ENCODE assay signal across 1 cellular context in genomic region chr7:32761451-32762320, GRCh38.
TF ChIP-seq lines count a peak whose summit lies in the region.

No MANE protein-coding gene starts in this region.

TF ChIP-seq in SK-N-SH, 30 proteins besides CTCF, POLR2A, EP300 and RAD21 (continued from another document):
- no peak for TF ChIP-seq RFX5 (IDR thresholded peaks at IDR 0.05; ENCODE audit: low read length)
- TF ChIP-seq MEF2A (IDR thresholded peaks at IDR 0.05; ENCODE audit: borderline replicate concordance, low read depth) = no peak
- TF ChIP-seq RCOR1 (IDR thresholded peaks at IDR 0.05; ENCODE audit: low read length) = no peak
- TF ChIP-seq EZH2phosphoT487 (IDR thresholded peaks at IDR 0.05; ENCODE audit: borderline replicate concordance, low read depth) = no peak
- TF ChIP-seq RXRA (IDR thresholded peaks at IDR 0.05; ENCODE audit: borderline replicate concordance, low read depth) = no peak
- TF ChIP-seq NRF1 (IDR thresholded peaks at IDR 0.05; ENCODE audit: low read depth, low read length) = no peak
- TF ChIP-seq CHD2 (IDR thresholded peaks at IDR 0.05; ENCODE audit: low read length, partially characterized antibody) = no peak
- TF ChIP-seq USF2 (IDR thresholded peaks at IDR 0.05; ENCODE audit: borderline replicate concordance, low read depth, low read length) = no peak
- TF ChIP-seq TAF1 (IDR thresholded peaks at IDR 0.05; ENCODE audit: borderline replicate concordance, low read depth, low read length) = no peak
- TF ChIP-seq GATA2 (CRISPR knock-in tag; IDR thresholded peaks at IDR 0.05) = no peak
- no peak for TF ChIP-seq PBX3 (IDR thresholded peaks at IDR 0.05)
